14 cellular contexts compared by ENCODE assay signal in genomic region chr2:10020001-10020400, GRCh38.
"Had no signal": no experiment of that assay in that cellular context is flagged by ENCODE, and none has a peak within 500 bp of the region (broad histone marks: within the 10 kb centered on the region; RNA-seq: fewer than 3 reads in every experiment).

No MANE protein-coding gene starts in this region.

- H3K36me3 ChIP-seq: gastroesophageal sphincter, heart right ventricle, thyroid gland, vagina had no signal

- H3K4me3 ChIP-seq: gastroesophageal sphincter, heart right ventricle, thyroid gland, vagina had no signal

- ATAC-seq: natural killer cell treated with Interleukin-12 subunit alpha and Interleukin-12 subunit beta and Interleukin-15 and Interleukin-18, amount 100 ng/mL, for 72 hours; stimulated activated naive B cell treated with anti-CD40 and anti-IgM and Interleukin-4, amounts not matched to agents 10 μg/mL and 1 μg/mL and 100 μg/mL, for 72 hours had no signal

- H3K9me3 ChIP-seq: thyroid gland, vagina had no signal

- H3K27ac ChIP-seq: gastroesophageal sphincter, heart right ventricle, thyroid gland, vagina had no signal

- DNase-seq: activated CD4-positive, alpha-beta T cell treated with anti-CD3 and anti-CD28 coated beads, Interleukin-2, amount 50 U/mL, for 4 hours; activated CD4-positive, CD25-positive, alpha-beta regulatory T cell treated with anti-CD3 and anti-CD28 coated beads, Interleukin-2, amount 50 U/mL, for 72 hours; activated naive CD4-positive, alpha-beta T cell treated with anti-CD3 and anti-CD28 coated beads, Interleukin-2, amount 50 U/mL, for 16 hours; activated T-cell treated with anti-CD3 and anti-CD28 coated beads, Interleukin-2, amount 50 U/mL, for 1 hour; heart right ventricle; islet precursor cell; mesendoderm; stimulated activated CD4-positive, alpha-beta T cell treated with anti-CD3 and anti-CD28 coated beads, Interleukin-2, amount 100 ng/mL, for 48 hours; stimulated activated naive B cell treated with anti-CD40 and anti-IgM and Interleukin-4, amounts not matched to agents 10 μg/mL and 1 μg/mL and 100 μg/mL, for 72 hours; thyroid gland had no signal

- H3K36me3 Mint-ChIP-seq: natural killer cell treated with Interleukin-12 subunit alpha and Interleukin-12 subunit beta and Interleukin-15 and Interleukin-18, amount 100 ng/mL, for 72 hours; stimulated activated naive B cell treated with anti-CD40 and anti-IgM and Interleukin-4, amounts not matched to agents 10 μg/mL and 1 μg/mL and 100 μg/mL, for 72 hours had no signal

- H3K9me3 Mint-ChIP-seq: activated T-helper 2 cell treated with anti-CD3 and anti-CD28 coated beads, Interferon-gamma antibody, Interleukin-2, Interleukin-4, amounts not matched to agents 10 μg/mL and 5 μg/mL and 100 μg/mL, durations not matched to agents 14 hours and 24 hours and 36 hours; natural killer cell treated with Interleukin-12 subunit alpha and Interleukin-12 subunit beta and Interleukin-15 and Interleukin-18, amount 100 ng/mL, for 72 hours had no signal

- H3K4me3 Mint-ChIP-seq: natural killer cell treated with Interleukin-12 subunit alpha and Interleukin-12 subunit beta and Interleukin-15 and Interleukin-18, amount 100 ng/mL, for 72 hours; stimulated activated naive B cell treated with anti-CD40 and anti-IgM and Interleukin-4, amounts not matched to agents 10 μg/mL and 1 μg/mL and 100 μg/mL, for 72 hours had no signal

- H3K27me3 ChIP-seq: gastroesophageal sphincter, heart right ventricle, thyroid gland, vagina had no signal

- H3K4me1 ChIP-seq: thyroid gland, vagina had no signal

- H3K27ac Mint-ChIP-seq: activated T-helper 2 cell treated with anti-CD3 and anti-CD28 coated beads, Interferon-gamma antibody, Interleukin-2, Interleukin-4, amounts not matched to agents 10 μg/mL and 5 μg/mL and 100 μg/mL, durations not matched to agents 14 hours and 24 hours and 36 hours; natural killer cell treated with Interleukin-12 subunit alpha and Interleukin-12 subunit beta and Interleukin-15 and Interleukin-18, amount 100 ng/mL, for 72 hours; stimulated activated naive B cell treated with anti-CD40 and anti-IgM and Interleukin-4, amounts not matched to agents 10 μg/mL and 1 μg/mL and 100 μg/mL, for 72 hours had no signal
